ENCODE assay signal across 11 cellular contexts in genomic region chr1:162873671-162874666, GRCh38. TPM values are rescaled to one million over a fixed set of nuclear protein-coding genes. Genes with fewer than 3 reads are reported as not detected.
DNase-seq lines count a peak whose midpoint lies in the region; ATAC-seq and TF ChIP-seq lines count a peak whose summit lies in the region.
"Had no signal": no experiment of that assay in that cellular context is flagged by ENCODE, and none has a peak within 500 bp of the region (broad histone marks: within the 10 kb centered on the region; RNA-seq: fewer than 3 reads in every experiment).

No MANE protein-coding gene starts in this region.

- DNase-seq in NCI-H510A treated with DMSO at 0.1 percent for 48 hours (lab: John Stamatoyannopoulos, UW), result peak; percentile 24
- DNase-seq in NCI-H510A (lab: John Stamatoyannopoulos, UW), result no peak
- DNase-seq in SHP77 treated with DMSO at 0.1 percent for 48 hours (lab: John Stamatoyannopoulos, UW), result peak; percentile 17
- peak; percentile 37 for DNase-seq in fibroblast of the conjunctiva (ENCODE audit: low read depth)
- no peak for DNase-seq in thoracic aorta (ENCODE audit: low spot score)
- DNase-seq in glutamatergic neuron, result no peak
- DNase-seq in SJCRH30, result no peak
- DNase-seq: activated naive CD4-positive, alpha-beta T cell; hippocampal formation; ovary had no signal

- TF ChIP-seq CTCF in thoracic aorta (IDR thresholded peaks at IDR 0.05) (no peak), glutamatergic neuron (IDR thresholded peaks at IDR 0.05; ENCODE audit: partially characterized antibody, unreplicated experiment) (no peak)

- H3K9me3 ChIP-seq in thoracic aorta, result no peaks in the 10 kb centered on the region
- no peaks in the 10 kb centered on the region; the same call in 1 of the 2 replicates for H3K9me3 ChIP-seq in SJCRH30 (replicated peaks)
- H3K9me3 ChIP-seq: ovary had no signal

- H3K4me3 Mint-ChIP-seq in glutamatergic neuron (ENCODE audit: unreplicated experiment), result no peak overlapping the region

- H3K27ac Mint-ChIP-seq in glutamatergic neuron (ENCODE audit: unreplicated experiment), result no peak overlapping the region

- H3K9me3 Mint-ChIP-seq in glutamatergic neuron (ENCODE audit: unreplicated experiment), result peaks cover 2% of the 10 kb centered on the region

- H3K36me3 Mint-ChIP-seq in glutamatergic neuron (ENCODE audit: unreplicated experiment), result peaks cover 17% of the 10 kb centered on the region

- ATAC-seq in thoracic aorta (ENCODE audit: insufficient number of reproducible peaks, low FRiP score, low read depth) (no peak), GM19397 (IDR thresholded peaks at IDR 0.05; ENCODE audit: unreplicated experiment) (no peak)

- no peaks in the 10 kb centered on the region for H3K27me3 ChIP-seq in thoracic aorta (replicated peaks; ENCODE audit: insufficient read depth)
- H3K27me3 ChIP-seq in SJCRH30, result no peaks in the 10 kb centered on the region
- H3K27me3 ChIP-seq: ovary had no signal

- H3K27me3 Mint-ChIP-seq in glutamatergic neuron (ENCODE audit: unreplicated experiment), result peaks cover 1% of the 10 kb centered on the region

- H3K4me1 Mint-ChIP-seq in glutamatergic neuron (ENCODE audit: low read depth, unreplicated experiment), result peaks cover 7% of the 10 kb centered on the region

- H3K36me3 ChIP-seq in thoracic aorta (no peaks in the 10 kb centered on the region), SJCRH30 (no peaks in the 10 kb centered on the region)
- H3K36me3 ChIP-seq: ovary had no signal

- peak overlapping the region; percentile 33 to 64 for H3K27ac ChIP-seq in thoracic aorta
- no peak overlapping the region for H3K27ac ChIP-seq in SJCRH30
- H3K27ac ChIP-seq: ovary had no signal

- H3K4me3 ChIP-seq in thoracic aorta (no peak overlapping the region), SJCRH30 (no peak overlapping the region)
- H3K4me3 ChIP-seq: ovary had no signal

- H3K4me1 ChIP-seq in thoracic aorta (ENCODE audit: control insufficient read depth in 1 of 2, low read depth in 2 of 2), result peaks cover 6 to 15% of the 10 kb centered on the region in 2 donors
- peaks cover 12% of the 10 kb centered on the region for H3K4me1 ChIP-seq in SJCRH30

RNA-seq across cellular contexts. Expression of gene CCDC190, which starts 13.0 kb away (rescaled TPM):
- total RNA-seq in thoracic aorta (10 to 100 TPM in 1 of 2 donors, not detected in 1; 15.6 TPM), glutamatergic neuron (ENCODE audit: unreplicated experiment) (not detected)
- not detected in 2 replicates for total RNA-seq in SJCRH30 (2014; rRNA removed; shearing (Covaris generic))
- total RNA-seq: ovary had no signal

Comparison
In these comparisons a context has a peak if more than half of its experiments do, and no peak if none do; other contexts are left out.
1. DNase-seq: peak in NCI-H510A treated with DMSO at 0.1 percent for 48 hours (single experiment), SHP77 treated with DMSO at 0.1 percent for 48 hours (single experiment) and fibroblast of the conjunctiva (single experiment); none in NCI-H510A (single experiment), thoracic aorta (single experiment), glutamatergic neuron (single experiment) and SJCRH30 (0 of 2).